In the genomic region with DNA sequence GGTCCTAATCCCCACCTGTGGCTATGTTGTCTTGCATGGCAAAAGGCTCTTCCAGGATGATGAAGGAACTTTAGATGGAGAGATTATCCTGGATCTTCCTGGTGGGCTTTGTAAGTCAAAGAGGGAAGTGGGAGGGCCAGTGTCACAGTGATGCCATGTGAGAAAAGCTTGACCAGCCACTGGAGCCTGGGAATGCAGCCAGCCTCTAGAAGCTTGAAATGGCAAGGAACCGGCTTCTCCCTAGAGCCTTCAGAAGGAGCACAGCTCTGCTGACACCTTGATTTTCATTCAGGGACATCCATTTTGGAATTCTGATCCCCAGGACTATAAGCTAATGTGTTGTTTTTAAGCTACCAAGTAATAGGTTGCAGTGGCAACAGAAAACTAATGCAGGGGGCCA, we compare ENCODE assay signal across 23 cellular contexts. TPM values are rescaled to one million over a fixed set of nuclear protein-coding genes. Genes with fewer than 3 reads are reported as not detected.
"Had no signal": no experiment of that assay in that cellular context is flagged by ENCODE, and none has a peak within 500 bp of the region (broad histone marks: within the 10 kb centered on the region; RNA-seq: fewer than 3 reads in every experiment).

No MANE protein-coding gene starts in this region.

- DNase-seq: activated B cell treated with CpG ODN at 0.5 μM for 24 hours; activated CD4-positive, alpha-beta T cell treated with anti-CD3 and anti-CD28 coated beads, Interleukin-2, amount 50 U/mL, for 4 hours; activated effector memory CD4-positive, alpha-beta T cell treated with Interleukin-2 at 50 U/mL for 16 hours; activated naive CD4-positive, alpha-beta T cell treated with Interleukin-2 at 50 U/mL for 16 hours; activated naive CD8-positive, alpha-beta T cell treated with anti-CD3 and anti-CD28 coated beads for 36 hours; activated T-cell treated with anti-CD3 and anti-CD28 coated beads for 4 hours; central memory CD4-positive, alpha-beta T cell; endodermal cell; foreskin keratinocyte; heart right ventricle; naive thymus-derived CD8-positive, alpha-beta T cell; occipital lobe; right cardiac atrium; stimulated activated naive CD4-positive, alpha-beta T cell treated with Interleukin-2 at 50 U/mL for 16 hours; T-helper 2 cell; testis had no signal

- H3K4me1 ChIP-seq: ascending aorta, breast epithelium had no signal

- H3K36me3 ChIP-seq: ascending aorta, breast epithelium had no signal

- H3K27me3 Mint-ChIP-seq: dendritic cell treated with granulocyte-macrophage colony-stimulating factor and Interleukin-4, amounts not matched to agents 40 ng/mL and 50 ng/mL, for 4 days had no signal

- H3K36me3 Mint-ChIP-seq: activated naive CD8-positive, alpha-beta T cell treated with anti-CD3 and anti-CD28 coated beads for 36 hours had no signal

- H3K4me1 Mint-ChIP-seq: activated B cell treated with CpG ODN at 0.5 μM for 24 hours, neural crest cell had no signal

- H3K27ac Mint-ChIP-seq: activated B cell treated with CpG ODN at 0.5 μM for 24 hours; activated naive CD8-positive, alpha-beta T cell treated with anti-CD3 and anti-CD28 coated beads for 36 hours; dendritic cell treated with granulocyte-macrophage colony-stimulating factor and Interleukin-4, amounts not matched to agents 40 ng/mL and 50 ng/mL, for 4 days; endodermal cell; naive thymus-derived CD8-positive, alpha-beta T cell had no signal

- H3K9me3 ChIP-seq: ascending aorta, breast epithelium, testis had no signal

- H3K4me3 Mint-ChIP-seq: activated B cell treated with CpG ODN at 0.5 μM for 24 hours; activated naive CD8-positive, alpha-beta T cell treated with anti-CD3 and anti-CD28 coated beads for 36 hours; dendritic cell treated with granulocyte-macrophage colony-stimulating factor and Interleukin-4, amounts not matched to agents 40 ng/mL and 50 ng/mL, for 4 days; endodermal cell; naive thymus-derived CD8-positive, alpha-beta T cell; neural crest cell had no signal

- H3K27ac ChIP-seq: ascending aorta, breast epithelium, foreskin keratinocyte, heart right ventricle, testis had no signal

- H3K9me3 Mint-ChIP-seq: activated B cell treated with CpG ODN at 0.5 μM for 24 hours, endodermal cell had no signal

- H3K4me3 ChIP-seq: ascending aorta, breast epithelium, heart right ventricle, testis had no signal

- ATAC-seq: esophagus mucosa; heart right ventricle; naive thymus-derived CD8-positive, alpha-beta T cell; right cardiac atrium had no signal

- H3K27me3 ChIP-seq: ascending aorta, breast epithelium, foreskin keratinocyte, heart right ventricle, testis had no signal

RNA-seq across cellular contexts. Expression of a gene that starts 58.3 kb away (rescaled TPM):
- total RNA-seq: activated B cell treated with CpG ODN at 0.5 μM for 24 hours; activated naive CD8-positive, alpha-beta T cell treated with anti-CD3 and anti-CD28 coated beads for 36 hours; endodermal cell; foreskin keratinocyte; glomerular endothelial cell; kidney epithelial cell; neural crest cell had no signal
- polyA plus RNA-seq: foreskin keratinocyte; naive thymus-derived CD8-positive, alpha-beta T cell had no signal
